In genomic region chr19:18074192-18074591, GRCh38 we compare ENCODE assay signal across 18 cellular contexts. TPM values are rescaled to one million over a fixed set of nuclear protein-coding genes. Genes with fewer than 3 reads are reported as not detected.
DNase-seq lines count a peak whose midpoint lies in the region; ATAC-seq and TF ChIP-seq lines count a peak whose summit lies in the region.
"Had no signal": no experiment of that assay in that cellular context is flagged by ENCODE, and none has a peak within 500 bp of the region (broad histone marks: within the 10 kb centered on the region; RNA-seq: fewer than 3 reads in every experiment).

No MANE protein-coding gene starts in this region.

- H3K27ac Mint-ChIP-seq in T-helper 17 cell: peak overlapping the region; percentile 85
- no peak overlapping the region for H3K27ac Mint-ChIP-seq in progenitor cell of endocrine pancreas
- H3K27ac Mint-ChIP-seq in stimulated activated memory B cell treated with anti-CD40 and anti-IgM and Interleukin-4, amounts not matched to agents 10 μg/mL and 1 μg/mL and 100 μg/mL, for 72 hours: no peak overlapping the region

- H3K4me3 Mint-ChIP-seq in T-helper 17 cell: no peak overlapping the region
- H3K4me3 Mint-ChIP-seq in progenitor cell of endocrine pancreas (ENCODE audit: low read depth): no peak overlapping the region
- H3K4me3 Mint-ChIP-seq in stimulated activated memory B cell treated with anti-CD40 and anti-IgM and Interleukin-4, amounts not matched to agents 10 μg/mL and 1 μg/mL and 100 μg/mL, for 72 hours: no peak overlapping the region
- H3K4me3 Mint-ChIP-seq: central memory CD8-positive, alpha-beta T cell had no signal

- H3K9me3 Mint-ChIP-seq in progenitor cell of endocrine pancreas (ENCODE audit: low read depth): no peaks in the 10 kb centered on the region
- H3K9me3 Mint-ChIP-seq in stimulated activated memory B cell treated with anti-CD40 and anti-IgM and Interleukin-4, amounts not matched to agents 10 μg/mL and 1 μg/mL and 100 μg/mL, for 72 hours: no peaks in the 10 kb centered on the region
- H3K9me3 Mint-ChIP-seq: activated T-helper 1 cell treated with anti-CD3 and anti-CD28 coated beads, Interleukin-12 subunit alpha, Interleukin-12 subunit beta, Interleukin-2, Interleukin-4 antibody, amounts not matched to agents 30 ng/mL and 10 ng/mL and 1 ng/mL, durations not matched to agents 14 hours and 24 hours and 36 hours; central memory CD8-positive, alpha-beta T cell had no signal

- ATAC-seq in T-helper 17 cell (no peak), HG02852 (IDR thresholded peaks at IDR 0.05; ENCODE audit: unreplicated experiment) (no peak)
- ATAC-seq in stimulated activated memory B cell treated with anti-CD40 and anti-IgM and Interleukin-4, amounts not matched to agents 10 μg/mL and 1 μg/mL and 100 μg/mL, for 72 hours: no peak
- ATAC-seq: upper lobe of right lung had no signal

- DNase-seq in SIG-M5 treated with dmso at 0.1 percent for 504 hours (lab: John Stamatoyannopoulos, UW; ENCODE audit: unreplicated experiment) (peak; percentile 5), SIG-M5 (lab: John Stamatoyannopoulos, UW) (no peak), T-helper 17 cell (no peak), progenitor cell of endocrine pancreas (ENCODE audit: low spot score, unreplicated experiment) (no peak), NCI-H1105 (lab: John Stamatoyannopoulos, UW) (no peak)
- peak; percentile 27 for DNase-seq in Jurkat, Clone E6-1 (ENCODE audit: low read depth, low spot score)
- DNase-seq: left ventricle myocardium inferior; NCI-H187; ovary; Right ventricle myocardium superior; stimulated activated naive CD4-positive, alpha-beta T cell treated with Interleukin-2 at 50 U/mL for 16 hours; upper lobe of right lung had no signal

- H3K4me1 Mint-ChIP-seq in T-helper 17 cell: peaks cover 8% of the 10 kb centered on the region
- H3K4me1 Mint-ChIP-seq in progenitor cell of endocrine pancreas (ENCODE audit: low read depth): no peaks in the 10 kb centered on the region
- H3K4me1 Mint-ChIP-seq in stimulated activated memory B cell treated with anti-CD40 and anti-IgM and Interleukin-4, amounts not matched to agents 10 μg/mL and 1 μg/mL and 100 μg/mL, for 72 hours: no peaks in the 10 kb centered on the region

- H3K9me3 ChIP-seq in T-helper 17 cell (ENCODE audit: control insufficient read depth, low read length, poor library complexity, severe bottlenecking): no peaks in the 10 kb centered on the region
- H3K9me3 ChIP-seq: left ventricle myocardium inferior, ovary, upper lobe of right lung had no signal

- peak; percentile 24 for TF ChIP-seq CTCF in progenitor cell of endocrine pancreas (IDR thresholded peaks at IDR 0.05; ENCODE audit: unreplicated experiment)

- no peak overlapping the region for H3K4me3 ChIP-seq in Jurkat, Clone E6-1 (ENCODE audit: low read length)
- H3K4me3 ChIP-seq: left ventricle myocardium inferior, ovary, smooth muscle cell, upper lobe of right lung had no signal

- H3K27me3 Mint-ChIP-seq in T-helper 17 cell (no peaks in the 10 kb centered on the region), progenitor cell of endocrine pancreas (peaks cover 7% of the 10 kb centered on the region)
- no peaks in the 10 kb centered on the region for H3K27me3 Mint-ChIP-seq in stimulated activated memory B cell treated with anti-CD40 and anti-IgM and Interleukin-4, amounts not matched to agents 10 μg/mL and 1 μg/mL and 100 μg/mL, for 72 hours
- H3K27me3 Mint-ChIP-seq: central memory CD8-positive, alpha-beta T cell had no signal

- H3K36me3 Mint-ChIP-seq in T-helper 17 cell (ENCODE audit: low read depth) (peaks cover 7% of the 10 kb centered on the region), progenitor cell of endocrine pancreas (ENCODE audit: insufficient read depth) (no peaks in the 10 kb centered on the region)
- H3K36me3 Mint-ChIP-seq in stimulated activated memory B cell treated with anti-CD40 and anti-IgM and Interleukin-4, amounts not matched to agents 10 μg/mL and 1 μg/mL and 100 μg/mL, for 72 hours: peaks cover 50% of the 10 kb centered on the region

RNA-seq across cellular contexts. Expression of gene IL12RB1, which starts 12.5 kb away (rescaled TPM):
- not detected for polyA plus RNA-seq in Jurkat, Clone E6-1 (2012; ENCODE audit: insufficient read depth, insufficient read length)
- total RNA-seq in T-helper 17 cell (10 to 100 TPM; 56.7 to 71.1 TPM), progenitor cell of endocrine pancreas (not detected in 2 replicates)
- total RNA-seq: LHCN-M2, smooth muscle cell had no signal
- polyA plus RNA-seq: smooth muscle cell had no signal

RNA-seq across cellular contexts. Expression of gene MAST3, which starts 23.4 kb away (rescaled TPM):
- polyA plus RNA-seq in Jurkat, Clone E6-1 (2012; ENCODE audit: insufficient read depth, insufficient read length): 6.2 TPM
- total RNA-seq in T-helper 17 cell (10 to 100 TPM; 38.2 to 50.8 TPM), progenitor cell of endocrine pancreas (10.7 and 11.1 TPM in 2 replicates)

Comparison
In these comparisons a context has a peak if more than half of its experiments do, and no peak if none do; other contexts are left out.
1. DNase-seq: peak in SIG-M5 treated with dmso at 0.1 percent for 504 hours (single experiment) and Jurkat, Clone E6-1 (single experiment); none in SIG-M5 (single experiment), T-helper 17 cell (0 of 3), progenitor cell of endocrine pancreas (single experiment) and NCI-H1105 (single experiment).
2. RNA of gene IL12RB1, which starts 12.5 kb away (total RNA-seq): 56.7 to 71.1 TPM in T-helper 17 cell; not detected in progenitor cell of endocrine pancreas; every median in the first group is over 10 times any median in the second.